15 cellular contexts compared by ENCODE assay signal in genomic region chr2:168913495-168913894, GRCh38. TPM values are rescaled to one million over a fixed set of nuclear protein-coding genes. Genes with fewer than 3 reads are reported as not detected.
DNase-seq lines count a peak whose midpoint lies in the region; ATAC-seq, FAIRE-seq and TF ChIP-seq lines count a peak whose summit lies in the region.
"Had no signal": no experiment of that assay in that cellular context is flagged by ENCODE, and none has a peak within 500 bp of the region (broad histone marks: within the 10 kb centered on the region; RNA-seq: fewer than 3 reads in every experiment).

No MANE protein-coding gene starts in this region.

- 83% methylated on average over 4 of the region's 4 CpGs; no CpG with 5 or more reads in 1 of the 2 experiments for WGBS in H1 (ENCODE audit: extremely low coverage in 1 of 2, insufficient coverage in 1 of 2, insufficient read length in 1 of 2, insufficient replicate concordance in 2 of 2, low coverage in 1 of 2, low lambda C conversion rate in 2 of 2, missing lambda C conversion rate in 1 of 2), 2 experiments

- peaks cover 7% of the 10 kb centered on the region for H3K9me3 Mint-ChIP-seq in neural progenitor cell

- H3K36me3 Mint-ChIP-seq in neural progenitor cell: no peaks in the 10 kb centered on the region

- H2AFZ ChIP-seq in OCI-LY3 (ENCODE audit: low read depth, low read length) (no peak overlapping the region), H1 (ENCODE audit: low read length) (no peak overlapping the region), neural progenitor cell (replicated peaks) (no peak overlapping the region)
- H2AFZ ChIP-seq: PC-9 had no signal

- H3K4me1 Mint-ChIP-seq in neural progenitor cell: peaks cover 41% of the 10 kb centered on the region

- H3K4me1 ChIP-seq in OCI-LY3 (ENCODE audit: low read length): peaks cover 9% of the 10 kb centered on the region
- peaks cover 2 to 17% (median 15%) of the 10 kb centered on the region in 4 experiments for H3K4me1 ChIP-seq in H1 (replicated peaks in 1 of 4; ENCODE audit: control insufficient read depth in 3 of 4, insufficient read depth in 4 of 4, low read length in 3 of 4)
- H3K4me1 ChIP-seq in neural progenitor cell: peaks cover 36% of the 10 kb centered on the region
- H3K4me1 ChIP-seq: HAP-1 had no signal

- H2BK120ac ChIP-seq in H1 (replicated peaks; ENCODE audit: low read depth, low read length): no peak overlapping the region

- CTCF ChIA-PET in H1 (lab: Charles Lee; ENCODE audit: partially characterized antibody): interaction anchor here (0.6 to 2.4 kb wide), 3 partner anchors 10 to 139 kb away, joined by 3 to 9 read pairs (median 3); no protein-coding TSS in a partner anchor

- no peaks in the 10 kb centered on the region for H3K79me1 ChIP-seq in H1 (ENCODE audit: low read depth, low read length)

- H4K91ac ChIP-seq in H1 (replicated peaks; ENCODE audit: insufficient read length, low read length): no peak overlapping the region

- H3K36me3 ChIP-seq in OCI-LY3 (replicated peaks; ENCODE audit: low read depth, low read length) (no peaks in the 10 kb centered on the region), H1 (ENCODE audit: control insufficient read depth in 2 of 4, insufficient read depth in 4 of 4, low read length in 3 of 4) (no peaks in the 10 kb centered on the region), neural progenitor cell (peaks cover 4% of the 10 kb centered on the region)
- H3K36me3 ChIP-seq: HAP-1 had no signal

- H3K9me3 ChIP-seq in OCI-LY3 (ENCODE audit: insufficient read depth, low read length): no peaks in the 10 kb centered on the region
- peaks cover 5 to 6% of the 10 kb centered on the region in 2 experiments; a peak in 3 of 4 replicates for H3K9me3 ChIP-seq in H1 (ENCODE audit: insufficient read depth in 2 of 2, low read depth in 1 of 2, low read length in 1 of 2)
- peaks cover 10% of the 10 kb centered on the region for H3K9me3 ChIP-seq in neural progenitor cell (ENCODE audit: low read depth)
- H3K9me3 ChIP-seq: HAP-1 had no signal

- H4K5ac ChIP-seq in H1 (ENCODE audit: insufficient read length, low read depth, low read length): no peak overlapping the region

- H3K4me3 ChIP-seq in OCI-LY3 (ENCODE audit: low read length) (peak overlapping the region; percentile 77), H1 (ENCODE audit: extremely low read depth in 1 of 4, insufficient read depth in 2 of 4, low read depth in 3 of 4, low read length in 4 of 4) (no peak overlapping the region), neural progenitor cell (no peak overlapping the region)
- H3K4me3 ChIP-seq: HAP-1, PC-9 had no signal

- H3F3A ChIP-seq in neural progenitor cell (ENCODE audit: low read depth): peaks cover 29% of the 10 kb centered on the region

- DNase-seq in NCI-H2227 (lab: John Stamatoyannopoulos, UW; ENCODE audit: unreplicated experiment): peak; percentile 33
- no peak for DNase-seq in H1 (ENCODE audit: low read depth in 1 of 2, low spot score in 2 of 2)
- DNase-seq in neural progenitor cell (ENCODE audit: low spot score): no peak
- DNase-seq in stimulated activated CD4-positive, alpha-beta T cell treated with anti-CD3 and anti-CD28 coated beads, Interleukin-12 subunit alpha, Interleukin-12 subunit beta, amount 100 ng/mL, for 4 hours: no peak
- no peak for DNase-seq in GM19239 (ENCODE audit: insufficient read length, low spot score)
- DNase-seq: CD8-positive, alpha-beta memory T cell; DMS79 treated with DMSO at 0.1 percent for 48 hours; MV-4-11; NCI-H1930; PC-9; T-helper 17 cell had no signal

- no peak for ATAC-seq in GM18858 (IDR thresholded peaks at IDR 0.05; ENCODE audit: unreplicated experiment)
- ATAC-seq: T-helper 17 cell had no signal

- H3K27me3 ChIP-seq in OCI-LY3 (ENCODE audit: low read depth, low read length) (peaks cover 19% of the 10 kb centered on the region), H1 (replicated peaks in 1 of 4; ENCODE audit: control insufficient read depth in 3 of 4, extremely low read depth in 1 of 4, insufficient read depth in 3 of 4, low read length in 3 of 4) (peaks cover 0 to 2% (median 0%) of the 10 kb centered on the region in 4 experiments; a peak in 1 of 7 replicates), neural progenitor cell (no peaks in the 10 kb centered on the region)

- no peak overlapping the region for H3K14ac ChIP-seq in H1 (ENCODE audit: insufficient read length)

- H3K27ac ChIP-seq in OCI-LY3 (ENCODE audit: low read length) (no peak overlapping the region), H1 (ENCODE audit: low read depth, low read length) (no peak overlapping the region), neural progenitor cell (no peak overlapping the region)
- H3K27ac ChIP-seq: PC-9 had no signal

- TF ChIP-seq CTCF in OCI-LY3 (IDR thresholded peaks at IDR 0.05; ENCODE audit: low read depth, low read length) (no peak), H1 (IDR thresholded peaks at IDR 0.05; ENCODE audit: control extremely low read depth in 1 of 3, insufficient read depth in 1 of 3, low read depth in 1 of 3, low read length in 3 of 3) (no peak), neural progenitor cell (IDR thresholded peaks at IDR 0.05) (no peak)

- no peak overlapping the region for H2BK12ac ChIP-seq in H1 (ENCODE audit: low read depth, low read length)

- H2AK5ac ChIP-seq in H1 (ENCODE audit: low read depth, low read length): no peak overlapping the region

- no peak overlapping the region for H3K23ac ChIP-seq in H1 (ENCODE audit: insufficient read length)

- no peak for TF ChIP-seq POLR2A in H1 (IDR thresholded peaks at IDR 0.05; ENCODE audit: control extremely low read depth in 1 of 2, low read depth in 2 of 2, low read length in 2 of 2)

- H3K4me2 ChIP-seq in OCI-LY3 (ENCODE audit: low read length) (peak overlapping the region; percentile 86), H1 (ENCODE audit: insufficient read depth in 1 of 2, low read depth in 2 of 2, low read length in 2 of 2) (peak overlapping the region in 1 of 2 experiments; percentile 46; a peak in 1 of 4 replicates), neural progenitor cell (peak overlapping the region; percentile 65)
- H3K4me2 ChIP-seq: PC-9 had no signal

- no peak overlapping the region for H3K56ac ChIP-seq in H1 (replicated peaks; ENCODE audit: insufficient read length, low read depth, low read length)

- no peak overlapping the region for H2BK5ac ChIP-seq in H1 (ENCODE audit: low read depth, low read length)

- no peak overlapping the region for H2BK20ac ChIP-seq in H1 (ENCODE audit: low read length)

- H4K20me1 ChIP-seq in OCI-LY3 (ENCODE audit: insufficient read depth, low read length) (no peaks in the 10 kb centered on the region), H1 (replicated peaks in 1 of 2; ENCODE audit: control insufficient read depth in 1 of 2, insufficient read depth in 2 of 2, low read length in 2 of 2) (no peaks in the 10 kb centered on the region), neural progenitor cell (ENCODE audit: low read depth) (no peaks in the 10 kb centered on the region)

- TF ChIP-seq EP300 in H1 (IDR thresholded peaks at IDR 0.05; ENCODE audit: borderline replicate concordance in 1 of 2, low read depth in 2 of 2, low read length in 2 of 2): no peak

- H4K8ac ChIP-seq in H1 (ENCODE audit: extremely low read depth, insufficient read depth, low read length): no peak overlapping the region

- H3K4me3 Mint-ChIP-seq in neural progenitor cell: peak overlapping the region; percentile 24

- H3K9ac ChIP-seq in OCI-LY3 (ENCODE audit: low read length): no peak overlapping the region
- no peak overlapping the region for H3K9ac ChIP-seq in H1 (replicated peaks in 1 of 4; ENCODE audit: extremely low read depth in 1 of 4, low read depth in 3 of 4, low read length in 3 of 4)
- H3K9ac ChIP-seq in neural progenitor cell: no peak overlapping the region

- no peak overlapping the region for H3K27ac Mint-ChIP-seq in neural progenitor cell
- H3K27ac Mint-ChIP-seq: CD8-positive, alpha-beta memory T cell had no signal

- H3K18ac ChIP-seq in H1 (ENCODE audit: extremely low read depth, low read length): no peak overlapping the region

- no peak overlapping the region for H2BK15ac ChIP-seq in H1 (ENCODE audit: low read length)

- no peaks in the 10 kb centered on the region for H3K23me2 ChIP-seq in H1 (ENCODE audit: low read depth, low read length)

- FAIRE-seq in H1 (lab: Jason Lieb, UNC) (no peak), GM19239 (lab: Jason Lieb, UNC) (no peak)
- FAIRE-seq: D721Med had no signal

- POLR2A ChIA-PET in H1 (lab: Charles Lee; ENCODE audit: partially characterized antibody): interaction anchor here (1.5 kb wide), 1 partner anchor 12 kb away, joined by 4 read pairs; no protein-coding TSS in a partner anchor

- H3K27me3 Mint-ChIP-seq in neural progenitor cell (ENCODE audit: insufficient read depth, low read depth): no peaks in the 10 kb centered on the region

- H3K4ac ChIP-seq in H1 (replicated peaks; ENCODE audit: insufficient read length, low read depth, low read length): no peak overlapping the region

- H3K79me2 ChIP-seq in OCI-LY3 (ENCODE audit: low read length) (no peaks in the 10 kb centered on the region), H1 (ENCODE audit: control insufficient read depth in 1 of 2, insufficient read depth in 2 of 2, low read length in 2 of 2) (no peaks in the 10 kb centered on the region), neural progenitor cell (ENCODE audit: low read depth) (no peaks in the 10 kb centered on the region)

- TF ChIP-seq RAD21 in H1 (IDR thresholded peaks at IDR 0.05 in 1 of 2, conservative IDR thresholded peaks at IDR 0.05 in 1 of 2; ENCODE audit: low read depth in 2 of 2, low read length in 2 of 2): no peak

RNA-seq across cellular contexts. Expression of gene G6PC2, which starts 12.4 kb away (rescaled TPM):
- not detected in 2 replicates for total RNA-seq in H1 (2021; fragmentation: NEBNext Ultra II Directional; extraction: Animal tissue kit (Norgen Biotek cat#: 25700))
- polyA plus RNA-seq in H1 (2011; rRNA removed): not detected in 2 replicates
- polyA plus RNA-seq in H1 (2011; cell fraction: cytosol; rRNA removed): not detected
- not detected for polyA plus RNA-seq in H1 (2011; cell fraction: nucleus; rRNA removed)
- polyA plus RNA-seq in H1 (2012, experiment 1 of 2): not detected in 4 replicates
- polyA plus RNA-seq in H1 (2012, experiment 2 of 2): not detected
- polyA plus RNA-seq in H1 (2013, experiment 1 of 2): not detected
- polyA plus RNA-seq in H1 (2013, experiment 2 of 2): not detected
- polyA minus RNA-seq in H1 (2011; rRNA and poly(A)+ RNA removed): not detected in 2 replicates
- not detected for polyA minus RNA-seq in H1 (2011; cell fraction: cytosol; rRNA and poly(A)+ RNA removed)
- not detected for polyA minus RNA-seq in H1 (2011; cell fraction: nucleus; rRNA and poly(A)+ RNA removed)
- not detected in 2 replicates for total RNA-seq in neural progenitor cell (ENCODE audit: low replicate concordance)
- total RNA-seq: CD8-positive, alpha-beta memory T cell; PC-9; T-helper 17 cell had no signal
- polyA plus RNA-seq: CD8-positive, alpha-beta memory T cell had no signal

RNA-seq across cellular contexts. Expression of gene SPC25, which starts 23.3 kb away (rescaled TPM):
- total RNA-seq in H1 (2021; fragmentation: NEBNext Ultra II Directional; extraction: Animal tissue kit (Norgen Biotek cat#: 25700)): 34.7 and 35.8 TPM in 2 replicates
- polyA plus RNA-seq in H1 (2011; rRNA removed): 12.3 and 21.0 TPM in 2 replicates
- polyA plus RNA-seq in H1 (2011; cell fraction: cytosol; rRNA removed): 16.7 TPM
- polyA plus RNA-seq in H1 (2011; cell fraction: nucleus; rRNA removed): 3.1 TPM
- polyA plus RNA-seq in H1 (2012, experiment 1 of 2): 19.5 to 33.3 TPM (median 20.8 TPM) in 4 replicates
- polyA plus RNA-seq in H1 (2012, experiment 2 of 2): 16.2 TPM
- 32.0 TPM for polyA plus RNA-seq in H1 (2013, experiment 1 of 2)
- polyA plus RNA-seq in H1 (2013, experiment 2 of 2): 31.6 TPM
- polyA minus RNA-seq in H1 (2011; rRNA and poly(A)+ RNA removed): 9.9 and 11.0 TPM in 2 replicates
- 9.2 TPM for polyA minus RNA-seq in H1 (2011; cell fraction: cytosol; rRNA and poly(A)+ RNA removed)
- polyA minus RNA-seq in H1 (2011; cell fraction: nucleus; rRNA and poly(A)+ RNA removed): 17.9 TPM
- total RNA-seq in neural progenitor cell (ENCODE audit: low replicate concordance): 38.9 and 60.0 TPM in 2 replicates
- polyA plus RNA-seq: CD8-positive, alpha-beta memory T cell had no signal
